8 cellular contexts compared by ENCODE assay signal in the genomic region with DNA sequence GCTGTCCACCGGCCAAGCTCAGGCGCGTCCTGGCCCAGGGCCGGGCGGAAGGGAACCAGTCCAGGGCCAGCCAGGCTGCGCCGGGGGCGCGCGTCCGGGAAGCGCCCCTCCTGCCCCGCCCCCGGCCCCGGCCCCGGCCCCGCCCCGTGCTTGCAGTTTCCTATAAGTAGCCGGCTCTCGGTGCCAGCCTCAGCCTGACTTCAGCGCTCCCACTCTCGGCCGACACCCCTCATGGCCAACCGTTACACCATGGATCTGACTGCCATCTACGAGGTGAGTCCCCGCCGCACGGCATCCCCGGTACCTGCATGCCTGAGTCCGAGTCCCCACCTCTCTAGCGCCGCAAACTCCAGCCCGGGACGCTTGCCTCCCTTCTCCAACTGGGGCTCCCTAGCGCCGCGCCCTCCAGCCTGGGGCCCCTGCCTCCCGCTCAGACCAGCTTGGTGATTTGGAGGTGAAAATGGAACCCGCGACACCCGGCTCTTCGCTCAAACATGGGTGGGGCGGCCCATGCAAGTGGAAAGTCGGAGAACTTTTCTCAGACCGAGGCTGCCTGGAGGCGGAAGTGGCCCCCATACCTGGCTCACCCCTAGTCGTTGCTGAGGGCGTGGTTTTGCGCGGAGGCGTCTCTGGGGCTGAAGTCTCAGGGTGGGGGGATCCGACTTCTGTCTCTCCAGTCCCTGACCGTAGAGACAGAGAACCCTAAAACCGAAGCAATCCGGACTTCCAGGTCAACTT. TPM values are rescaled to one million over a fixed set of nuclear protein-coding genes. Genes with fewer than 3 reads are reported as not detected.
A peak's percentile ranks its signal among the peaks of the same experiment; 100 is the strongest.
DNase-seq lines count a peak whose midpoint lies in the region; ATAC-seq and TF ChIP-seq lines count a peak whose summit lies in the region.

A gene with protein sequence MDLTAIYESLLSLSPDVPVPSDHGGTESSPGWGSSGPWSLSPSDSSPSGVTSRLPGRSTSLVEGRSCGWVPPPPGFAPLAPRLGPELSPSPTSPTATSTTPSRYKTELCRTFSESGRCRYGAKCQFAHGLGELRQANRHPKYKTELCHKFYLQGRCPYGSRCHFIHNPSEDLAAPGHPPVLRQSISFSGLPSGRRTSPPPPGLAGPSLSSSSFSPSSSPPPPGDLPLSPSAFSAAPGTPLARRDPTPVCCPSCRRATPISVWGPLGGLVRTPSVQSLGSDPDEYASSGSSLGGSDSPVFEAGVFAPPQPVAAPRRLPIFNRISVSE (plus strand): TSS at position 192 of the 738 bp plus-strand sequence. CDS start 58 bp downstream, at position 250.

- peak within 1 kb of the TSS; percentile 93 to 100 (median 99) for H3K27ac ChIP-seq in BLaER1 treated with 17β-estradiol and CSF1 and Interleukin-3, amounts not matched to agents 10 nM and 100 nM

- peaks cover 41 to 82% (median 57%) of the 10 kb centered on the region in 10 experiments for H3K4me1 ChIP-seq in BLaER1 treated with 17β-estradiol and CSF1 and Interleukin-3, amounts not matched to agents 10 nM and 100 nM

- H3K4me3 ChIP-seq in BLaER1 treated with 17β-estradiol and CSF1 and Interleukin-3, amounts not matched to agents 10 nM and 100 nM = peak within 1 kb of the TSS; percentile 81 to 100 (median 98)
- H3K4me3 ChIP-seq in kidney epithelial cell (ENCODE audit: low read depth, low read length) = peak within 1 kb of the TSS; percentile 95

- H3K4me2 ChIP-seq in BLaER1 treated with 17β-estradiol and CSF1 and Interleukin-3, amounts not matched to agents 10 nM and 100 nM = peak within 1 kb of the TSS; percentile 94 to 100 (median 98)

- TF ChIP-seq CTCF in kidney epithelial cell (IDR thresholded peaks at IDR 0.05; ENCODE audit: insufficient read depth, low read length, poor library complexity, severe bottlenecking) = peak; percentile 10

- H3K27me3 ChIP-seq in BLaER1 treated with 17β-estradiol and CSF1 and Interleukin-3, amounts not matched to agents 10 nM and 100 nM = no peaks in the 10 kb centered on the region
- H3K27me3 ChIP-seq in kidney epithelial cell (ENCODE audit: control insufficient read depth, insufficient read depth, low read length) = no peaks in the 10 kb centered on the region

- ATAC-seq in GM21515 (IDR thresholded peaks at IDR 0.05; ENCODE audit: unreplicated experiment) = peak; percentile 17
- peak; percentile 18 to 24 for ATAC-seq in activated CD4-positive, CD25-positive, alpha-beta regulatory T cell treated with anti-CD3 and anti-CD28 coated beads, Interleukin-2, amount 50 U/mL, for 24 hours
- ATAC-seq in HG03469 (IDR thresholded peaks at IDR 0.05; ENCODE audit: unreplicated experiment) = no peak

- peak; percentile 98 for DNase-seq in NCI-H2227 (lab: John Stamatoyannopoulos, UW; ENCODE audit: unreplicated experiment)
- peak; percentile 85 for DNase-seq in central memory CD4-positive, alpha-beta T cell
- DNase-seq in kidney epithelial cell (ENCODE audit: low read depth) = no peak
- peak; percentile 82 to 85 for DNase-seq in stimulated activated CD4-positive, alpha-beta T cell treated with anti-CD3 and anti-CD28 coated beads, Interleukin-15, amount 100 ng/mL, for 48 hours (ENCODE audit: low read depth in 2 of 2)

- H3K36me3 ChIP-seq in BLaER1 treated with 17β-estradiol and CSF1 and Interleukin-3, amounts not matched to agents 10 nM and 100 nM = peaks cover 10 to 26% (median 20%) of the 10 kb centered on the region in 11 experiments
- H3K36me3 ChIP-seq in kidney epithelial cell (ENCODE audit: control insufficient read depth, insufficient read depth, low read length) = peaks cover 1% of the 10 kb centered on the region

- H3K9me3 ChIP-seq in BLaER1 treated with 17β-estradiol and CSF1 and Interleukin-3, amounts not matched to agents 10 nM and 100 nM (replicated peaks in 1 of 11) = peaks cover 0 to 18% (median 0%) of the 10 kb centered on the region in 11 experiments; a peak in 7 of 22 replicates

- H4K20me1 ChIP-seq in BLaER1 treated with 17β-estradiol and CSF1 and Interleukin-3, amounts not matched to agents 10 nM and 100 nM = peaks cover 23 to 28% (median 27%) of the 10 kb centered on the region in 11 experiments

- peak within 1 kb of the TSS; percentile 95 to 100 (median 98) for H3K9ac ChIP-seq in BLaER1 treated with 17β-estradiol and CSF1 and Interleukin-3, amounts not matched to agents 10 nM and 100 nM

RNA-seq across cellular contexts. Expression of the gene that starts here (rescaled TPM):
- 7.5 and 12.4 TPM in 2 replicates for total RNA-seq in kidney epithelial cell
